In genomic region chr1:99607590-99607989, GRCh38 we compare ENCODE assay signal across 1 cellular context.
TF ChIP-seq lines count a peak whose summit lies in the region.

No MANE protein-coding gene starts in this region.

TF ChIP-seq in K562, 482 proteins besides CTCF, POLR2A, EP300 and RAD21 (continued from another document):
- TF ChIP-seq BCOR (IDR thresholded peaks at IDR 0.05) (peak; percentile 56; the same call in 1 of the 2 replicates), ETV1 (tag; conservative IDR thresholded peaks at IDR 0.05; ENCODE audit: low read depth) (no peak), ARHGAP35 (IDR thresholded peaks at IDR 0.05; ENCODE audit: partially characterized antibody) (no peak), ZNF217 (CRISPR knock-in tag; IDR thresholded peaks at IDR 0.05) (no peak), ZNF274 (IDR thresholded peaks at IDR 0.05; ENCODE audit: borderline replicate concordance, low read depth, low read length) (no peak), ETV6 (IDR thresholded peaks at IDR 0.05; ENCODE audit: borderline replicate concordance in 1 of 2, low read depth in 2 of 2, low read length in 1 of 2) (no peak), ETV6 (CRISPR knock-in tag; IDR thresholded peaks at IDR 0.05; ENCODE audit: borderline replicate concordance) (no peak), THAP12 (CRISPR knock-in tag; IDR thresholded peaks at IDR 0.05) (no peak), ZNF146 (CRISPR knock-in tag; IDR thresholded peaks at IDR 0.05; ENCODE audit: unreplicated experiment) (peak; percentile 96), SAFB (IDR thresholded peaks at IDR 0.05; ENCODE audit: borderline replicate concordance, low read depth, low read length) (no peak), SMAD4 (CRISPR knock-in tag; conservative IDR thresholded peaks at IDR 0.05) (no peak), CBFB (CRISPR knock-in tag; IDR thresholded peaks at IDR 0.05) (no peak), SNRNP70 (optimal IDR thresholded peaks at IDR 0.05; ENCODE audit: low read depth, low read length) (no peak), PTBP1 (IDR thresholded peaks at IDR 0.05; ENCODE audit: low read depth, low read length) (no peak), ZNF445 (CRISPR knock-in tag; IDR thresholded peaks at IDR 0.05; ENCODE audit: low read depth) (no peak)
- TF ChIP-seq, protein P1, sequence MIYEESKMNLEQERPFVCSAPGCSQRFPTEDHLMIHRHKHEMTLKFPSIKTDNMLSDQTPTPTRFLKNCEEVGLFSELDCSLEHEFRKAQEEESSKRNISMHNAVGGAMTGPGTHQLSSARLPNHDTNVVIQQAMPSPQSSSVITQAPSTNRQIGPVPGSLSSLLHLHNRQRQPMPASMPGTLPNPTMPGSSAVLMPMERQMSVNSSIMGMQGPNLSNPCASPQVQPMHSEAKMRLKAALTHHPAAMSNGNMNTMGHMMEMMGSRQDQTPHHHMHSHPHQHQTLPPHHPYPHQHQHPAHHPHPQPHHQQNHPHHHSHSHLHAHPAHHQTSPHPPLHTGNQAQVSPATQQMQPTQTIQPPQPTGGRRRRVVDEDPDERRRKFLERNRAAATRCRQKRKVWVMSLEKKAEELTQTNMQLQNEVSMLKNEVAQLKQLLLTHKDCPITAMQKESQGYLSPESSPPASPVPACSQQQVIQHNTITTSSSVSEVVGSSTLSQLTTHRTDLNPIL (CRISPR knock-in tag; IDR thresholded peaks at IDR 0.05): no peak
- TF ChIP-seq, protein P2, sequence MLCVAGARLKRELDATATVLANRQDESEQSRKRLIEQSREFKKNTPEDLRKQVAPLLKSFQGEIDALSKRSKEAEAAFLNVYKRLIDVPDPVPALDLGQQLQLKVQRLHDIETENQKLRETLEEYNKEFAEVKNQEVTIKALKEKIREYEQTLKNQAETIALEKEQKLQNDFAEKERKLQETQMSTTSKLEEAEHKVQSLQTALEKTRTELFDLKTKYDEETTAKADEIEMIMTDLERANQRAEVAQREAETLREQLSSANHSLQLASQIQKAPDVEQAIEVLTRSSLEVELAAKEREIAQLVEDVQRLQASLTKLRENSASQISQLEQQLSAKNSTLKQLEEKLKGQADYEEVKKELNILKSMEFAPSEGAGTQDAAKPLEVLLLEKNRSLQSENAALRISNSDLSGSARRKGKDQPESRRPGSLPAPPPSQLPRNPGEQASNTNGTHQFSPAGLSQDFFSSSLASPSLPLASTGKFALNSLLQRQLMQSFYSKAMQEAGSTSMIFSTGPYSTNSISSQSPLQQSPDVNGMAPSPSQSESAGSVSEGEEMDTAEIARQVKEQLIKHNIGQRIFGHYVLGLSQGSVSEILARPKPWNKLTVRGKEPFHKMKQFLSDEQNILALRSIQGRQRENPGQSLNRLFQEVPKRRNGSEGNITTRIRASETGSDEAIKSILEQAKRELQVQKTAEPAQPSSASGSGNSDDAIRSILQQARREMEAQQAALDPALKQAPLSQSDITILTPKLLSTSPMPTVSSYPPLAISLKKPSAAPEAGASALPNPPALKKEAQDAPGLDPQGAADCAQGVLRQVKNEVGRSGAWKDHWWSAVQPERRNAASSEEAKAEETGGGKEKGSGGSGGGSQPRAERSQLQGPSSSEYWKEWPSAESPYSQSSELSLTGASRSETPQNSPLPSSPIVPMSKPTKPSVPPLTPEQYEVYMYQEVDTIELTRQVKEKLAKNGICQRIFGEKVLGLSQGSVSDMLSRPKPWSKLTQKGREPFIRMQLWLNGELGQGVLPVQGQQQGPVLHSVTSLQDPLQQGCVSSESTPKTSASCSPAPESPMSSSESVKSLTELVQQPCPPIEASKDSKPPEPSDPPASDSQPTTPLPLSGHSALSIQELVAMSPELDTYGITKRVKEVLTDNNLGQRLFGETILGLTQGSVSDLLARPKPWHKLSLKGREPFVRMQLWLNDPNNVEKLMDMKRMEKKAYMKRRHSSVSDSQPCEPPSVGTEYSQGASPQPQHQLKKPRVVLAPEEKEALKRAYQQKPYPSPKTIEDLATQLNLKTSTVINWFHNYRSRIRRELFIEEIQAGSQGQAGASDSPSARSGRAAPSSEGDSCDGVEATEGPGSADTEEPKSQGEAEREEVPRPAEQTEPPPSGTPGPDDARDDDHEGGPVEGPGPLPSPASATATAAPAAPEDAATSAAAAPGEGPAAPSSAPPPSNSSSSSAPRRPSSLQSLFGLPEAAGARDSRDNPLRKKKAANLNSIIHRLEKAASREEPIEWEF (CRISPR knock-in tag; IDR thresholded peaks at IDR 0.05): no peak
